Comparison of ENCODE assay signal across 8 cellular contexts in the genomic region with DNA sequence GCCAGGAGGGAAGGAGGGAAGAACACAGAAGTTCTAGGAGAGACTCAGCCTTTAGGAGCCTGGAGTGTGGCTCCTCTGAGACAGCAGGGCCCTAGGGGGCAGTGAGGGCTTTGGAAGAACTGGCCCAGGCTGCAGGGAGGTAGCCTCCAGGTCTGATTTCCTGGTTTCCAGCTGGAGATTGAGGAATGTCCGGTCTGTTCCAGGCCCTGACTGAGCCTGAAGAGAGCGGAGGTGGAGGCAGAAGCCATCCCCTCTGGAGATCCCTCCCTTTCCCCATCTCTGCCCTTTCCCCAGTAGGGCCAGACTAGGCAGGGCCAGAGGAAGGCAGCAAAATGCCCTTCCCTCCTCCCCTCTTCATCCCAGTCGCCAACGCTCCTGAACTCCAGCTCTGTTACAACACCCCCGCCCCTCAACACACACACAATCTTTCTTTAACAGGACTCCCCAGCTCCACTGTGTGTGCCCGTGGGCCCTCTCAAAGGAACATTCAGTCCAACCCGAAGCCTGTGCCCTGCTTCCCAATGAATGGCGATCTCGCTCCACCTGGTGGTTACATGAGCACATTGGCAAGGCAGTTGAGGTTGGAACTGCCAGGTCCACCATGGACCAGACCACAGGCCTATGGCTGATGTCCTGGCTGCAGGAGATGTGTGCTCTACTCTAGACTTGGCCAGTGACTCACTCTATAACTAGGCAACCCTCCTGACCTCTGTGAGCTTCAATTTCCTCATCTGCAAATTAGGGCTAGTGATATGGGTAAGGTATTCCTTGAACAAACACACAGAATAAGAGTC. TPM values are rescaled to one million over a fixed set of nuclear protein-coding genes. Genes with fewer than 3 reads are reported as not detected.
DNase-seq lines count a peak whose midpoint lies in the region; ATAC-seq and TF ChIP-seq lines count a peak whose summit lies in the region.

No MANE protein-coding gene starts in this region.

- no peak overlapping the region for H3K4me3 Mint-ChIP-seq in naive B cell

- H3K27ac ChIP-seq in ACC112 (ENCODE audit: low read depth, low read length) (peak overlapping the region; percentile 81), Peyer's patch (peak overlapping the region; percentile 57 to 65 (median 62))

- peak overlapping the region; percentile 17 to 85 (median 62) for H3K27ac Mint-ChIP-seq in naive B cell

- H3K27me3 ChIP-seq in ACC112 (ENCODE audit: insufficient read depth, low read length), result no peaks in the 10 kb centered on the region
- H3K27me3 ChIP-seq in Peyer's patch, result no peaks in the 10 kb centered on the region

- peak in 1 of 2 donors; percentile 8 for TF ChIP-seq POLR2A in Peyer's patch (IDR thresholded peaks at IDR 0.05)

- peak; percentile 66 for ATAC-seq in GM18909 (IDR thresholded peaks at IDR 0.05; ENCODE audit: poor library complexity, unreplicated experiment)
- ATAC-seq in naive B cell (ENCODE audit: low read depth in 2 of 2), result peak; percentile 99

- H3K36me3 ChIP-seq in ACC112 (ENCODE audit: insufficient read depth, low read length) (no peaks in the 10 kb centered on the region), Peyer's patch (no peaks in the 10 kb centered on the region)

- peak; percentile 63 for DNase-seq in Jurkat, Clone E6-1 (ENCODE audit: low read depth, low spot score)
- DNase-seq in Peyer's patch, result peak; percentile 79 to 93 (median 81)
- DNase-seq in activated T-helper 1 cell treated with Interleukin-2 at 50 U/mL for 16 hours (ENCODE audit: low read depth), result peak; percentile 68
- DNase-seq in fibroblast of gingiva (ENCODE audit: low read depth), result peak; percentile 90
- peak; percentile 74 for DNase-seq in naive B cell
- peak; percentile 58 to 67 for DNase-seq in stimulated activated CD8-positive, alpha-beta memory T cell treated with anti-CD3 and anti-CD28 coated beads, Interleukin-7, amount 100 ng/mL, for 4 hours (ENCODE audit: low read depth in 2 of 2)

- TF ChIP-seq CTCF in Peyer's patch (IDR thresholded peaks at IDR 0.05), result peak; percentile 67 to 97 (median 92)

- no peaks in the 10 kb centered on the region for H3K27me3 Mint-ChIP-seq in naive B cell

- H3K4me3 ChIP-seq in ACC112 (ENCODE audit: low read depth, low read length), result no peak overlapping the region
- no peak overlapping the region for H3K4me3 ChIP-seq in Jurkat, Clone E6-1 (ENCODE audit: low read length)
- H3K4me3 ChIP-seq in Peyer's patch, result no peak overlapping the region

- H2AFZ ChIP-seq in ACC112 (ENCODE audit: low read length, unreplicated experiment), result peak overlapping the region; percentile 27

- H3K4me1 Mint-ChIP-seq in naive B cell, result peaks cover 6 to 10% (median 7%) of the 10 kb centered on the region in 3 donors

- H3K4me1 ChIP-seq in ACC112 (ENCODE audit: control insufficient read depth, insufficient read depth, low read length, unreplicated experiment) (peaks cover 11% of the 10 kb centered on the region), Peyer's patch (peaks cover 0 to 6% (median 0%) of the 10 kb centered on the region in 4 donors)

- no peaks in the 10 kb centered on the region for H3K9me3 ChIP-seq in Peyer's patch

- no peaks in the 10 kb centered on the region for H3K36me3 Mint-ChIP-seq in naive B cell

- no peaks in the 10 kb centered on the region for H3K9me3 Mint-ChIP-seq in naive B cell

- no peaks in the 10 kb centered on the region for H3K79me2 ChIP-seq in ACC112 (ENCODE audit: control insufficient read depth, insufficient read depth, low read length, unreplicated experiment)

RNA-seq across cellular contexts. Expression of a gene that starts 32.0 kb away (rescaled TPM):
- polyA plus RNA-seq in Jurkat, Clone E6-1 (2012; ENCODE audit: insufficient read depth, insufficient read length), result 103 TPM
- 10 to 100 TPM; 38.2 to 62.7 (median 46.4) TPM for total RNA-seq in Peyer's patch
- 10 to 100 TPM in 1 of 6 donors, 1 to 10 TPM in 5; 2.6 to 12.5 (median 5.3) TPM for polyA plus RNA-seq in naive B cell (ENCODE audit: low read depth in 6 of 6)

RNA-seq across cellular contexts. Expression of a gene that starts 36.2 kb away (rescaled TPM):
- polyA plus RNA-seq in Jurkat, Clone E6-1 (2012; ENCODE audit: insufficient read depth, insufficient read length), result 86.0 TPM
- 10 to 100 TPM; 49.5 to 99.0 (median 64.4) TPM for total RNA-seq in Peyer's patch
- polyA plus RNA-seq in naive B cell (ENCODE audit: low read depth in 6 of 6), result 100 to 1,000 TPM; 109 to 142 (median 131) TPM

RNA-seq across cellular contexts. Expression of a gene that starts 38.7 kb away (rescaled TPM):
- polyA plus RNA-seq in Jurkat, Clone E6-1 (2012; ENCODE audit: insufficient read depth, insufficient read length), result 129 TPM
- 100 to 1,000 TPM in 1 of 4 donors, 10 to 100 TPM in 3; 56.2 to 113 (median 73.7) TPM for total RNA-seq in Peyer's patch
- 100 to 1,000 TPM; 103 to 185 (median 109) TPM for polyA plus RNA-seq in naive B cell (ENCODE audit: low read depth in 6 of 6)
